Comparison of ENCODE assay signal across 8 cellular contexts in genomic region chr1:19251305-19252196, GRCh38. TPM values are rescaled to one million over a fixed set of nuclear protein-coding genes. Genes with fewer than 3 reads are reported as not detected.
DNase-seq lines count a peak whose midpoint lies in the region; ATAC-seq and TF ChIP-seq lines count a peak whose summit lies in the region.

Gene EMC1 (minus strand): TSS chr1:19251524. CDS start chr1:19251509, 15 bp downstream.
Gene MRTO4 (plus strand): TSS chr1:19251805. CDS start chr1:19251836, 31 bp downstream.

- H3K4me3 ChIP-seq in AG09309 (ENCODE audit: control insufficient read depth, low read depth, low read length): peak within 1 kb of the TSS; percentile 92

- DNase-seq in AG09309 (ENCODE audit: low read depth): no peak
- DNase-seq in NCI-H460 (ENCODE audit: extremely low read depth, low read depth): peak; percentile 61
- peak; percentile 87 to 88 for DNase-seq in activated CD4-positive, alpha-beta T cell treated with anti-CD3 and anti-CD28 coated beads for 4 hours
- DNase-seq in kidney tubule cell (ENCODE audit: low spot score): peak; percentile 84
- DNase-seq in stimulated activated CD4-positive, alpha-beta T cell treated with anti-CD3 and anti-CD28 coated beads, Interleukin-1b, Interleukin-23, amount 100 ng/mL, for 1 hour (ENCODE audit: low read depth in 2 of 2): peak; percentile 57 to 88

- no peak for TF ChIP-seq CTCF in AG09309 (IDR thresholded peaks at IDR 0.05; ENCODE audit: control insufficient read depth, insufficient read depth, low read depth, low read length, missing control alignments)

- peak; percentile 74 for ATAC-seq in GM18907 (IDR thresholded peaks at IDR 0.05; ENCODE audit: unreplicated experiment)
- peak; percentile 59 for ATAC-seq in HG03139 (IDR thresholded peaks at IDR 0.05; ENCODE audit: unreplicated experiment)

- H3K27ac ChIP-seq in cingulate gyrus (ENCODE audit: low read depth, low read length): peak within 1 kb of the TSS; percentile 99

RNA-seq across cellular contexts. Expression of gene EMC1, which starts in this region (rescaled TPM):
- total RNA-seq in NCI-H460 (2014; rRNA removed; shearing (Covaris generic)): 67.6 and 79.0 TPM in 2 replicates
- polyA plus RNA-seq in NCI-H460 (2014; cell fraction: nucleus; rRNA removed): 69.4 and 86.5 TPM in 2 replicates

RNA-seq across cellular contexts. Expression of gene MRTO4, which starts in this region (rescaled TPM):
- 35.8 and 36.9 TPM in 2 replicates for total RNA-seq in NCI-H460 (2014; rRNA removed; shearing (Covaris generic))
- 33.7 and 37.6 TPM in 2 replicates for polyA plus RNA-seq in NCI-H460 (2014; cell fraction: nucleus; rRNA removed)
